ENCODE assay signal across 22 cellular contexts in the genomic region with DNA sequence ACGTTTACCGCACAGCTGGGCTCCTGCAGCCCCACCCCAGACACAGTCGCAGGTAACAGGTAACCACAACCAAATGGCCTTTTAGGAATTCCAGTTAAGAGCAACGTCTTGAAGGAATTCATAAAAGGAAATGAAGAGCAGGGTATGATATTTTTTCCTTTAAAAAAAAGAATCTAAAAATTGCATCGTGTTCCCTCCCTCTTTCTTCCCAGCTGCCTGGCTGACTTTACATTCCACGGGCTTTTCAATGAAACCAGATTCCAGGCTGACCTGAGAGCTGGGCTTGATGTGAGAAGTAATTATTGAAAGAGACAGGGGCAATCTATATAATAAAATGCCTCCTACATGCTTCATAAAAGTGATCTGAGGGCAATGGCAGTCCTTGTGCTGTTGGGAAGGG. TPM values are rescaled to one million over a fixed set of nuclear protein-coding genes. Genes with fewer than 3 reads are reported as not detected.
DNase-seq lines count a peak whose midpoint lies in the region; ATAC-seq, FAIRE-seq and TF ChIP-seq lines count a peak whose summit lies in the region.
"Had no signal": no experiment of that assay in that cellular context is flagged by ENCODE, and none has a peak within 500 bp of the region (broad histone marks: within the 10 kb centered on the region; RNA-seq: fewer than 3 reads in every experiment).

No MANE protein-coding gene starts in this region.

- TF ChIP-seq EP300 in H1 (IDR thresholded peaks at IDR 0.05; ENCODE audit: borderline replicate concordance in 1 of 2, low read depth in 2 of 2, low read length in 2 of 2) = no peak

- H3K4me2 ChIP-seq in H1 (ENCODE audit: insufficient read depth in 1 of 2, low read depth in 2 of 2, low read length in 2 of 2) = no peak overlapping the region
- H3K4me2 ChIP-seq in neuronal stem cell (ENCODE audit: insufficient read depth, low read length, poor library complexity, severe bottlenecking) = no peak overlapping the region

- no peak overlapping the region for H2BK120ac ChIP-seq in H1 (replicated peaks; ENCODE audit: low read depth, low read length)
- H2BK120ac ChIP-seq in neuronal stem cell (ENCODE audit: low read depth, low read length) = no peak overlapping the region

- H2BK12ac ChIP-seq in H1 (ENCODE audit: low read depth, low read length) = no peak overlapping the region
- no peak overlapping the region for H2BK12ac ChIP-seq in neuronal stem cell (ENCODE audit: low read length)

- 76% methylated on average over 6 of the region's 6 CpGs; no CpG with 5 or more reads in 1 of the 2 experiments for WGBS in H1 (ENCODE audit: extremely low coverage in 1 of 2, insufficient coverage in 1 of 2, insufficient read length in 1 of 2, insufficient replicate concordance in 2 of 2, low coverage in 1 of 2, low lambda C conversion rate in 2 of 2, missing lambda C conversion rate in 1 of 2), 2 experiments
- no CpG with 5 or more reads among the region's 6 CpGs for WGBS in neuronal stem cell (ENCODE audit: extremely low coverage in 2 of 2, insufficient read length in 2 of 2, insufficient replicate concordance in 1 of 2), 2 donors

- peak; percentile 27 for DNase-seq in EH (ENCODE audit: low read depth)
- DNase-seq in H1 (ENCODE audit: low read depth in 1 of 2, low spot score in 2 of 2) = no peak
- no peak for DNase-seq in neuronal stem cell (ENCODE audit: low spot score)
- DNase-seq in SHP77 treated with DMSO at 0.1 percent for 48 hours (lab: John Stamatoyannopoulos, UW) = no peak
- no peak for DNase-seq in UCSD-AML1 (lab: John Stamatoyannopoulos, UW; ENCODE audit: unreplicated experiment)
- no peak for DNase-seq in CD14-positive monocyte (ENCODE audit: low spot score)
- DNase-seq: AML-193; C1 segment of cervical spinal cord; CD8-positive, alpha-beta memory T cell; GF-D8; Karpas-422; MV-4-11; NCI-H1105 treated with DMSO at 0.1 percent for 48 hours; NCI-H1694; NCI-H774; NK-92 treated with Interleukin-12 subunit alpha and Interleukin-12 subunit beta, amount 100 ng/mL, for 24 hours had no signal

- H2BK5ac ChIP-seq in H1 (ENCODE audit: low read depth, low read length) (no peak overlapping the region), neuronal stem cell (ENCODE audit: low read length) (no peak overlapping the region)

- H3K4me3 ChIP-seq in HEK293 (ENCODE audit: low read depth, low read length) (no peak overlapping the region), H1 (ENCODE audit: extremely low read depth in 1 of 4, insufficient read depth in 2 of 4, low read depth in 3 of 4, low read length in 4 of 4) (no peak overlapping the region), neuronal stem cell (ENCODE audit: low read length in 2 of 2) (no peak overlapping the region)
- H3K4me3 ChIP-seq: SJCRH30 had no signal

- no peak overlapping the region for H3K56ac ChIP-seq in H1 (replicated peaks; ENCODE audit: insufficient read length, low read depth, low read length)

- H2BK15ac ChIP-seq in H1 (ENCODE audit: low read length) = no peak overlapping the region
- no peak overlapping the region for H2BK15ac ChIP-seq in neuronal stem cell (ENCODE audit: low read length)

- H3K27me3 ChIP-seq in H1 (replicated peaks in 1 of 4; ENCODE audit: control insufficient read depth in 3 of 4, extremely low read depth in 1 of 4, insufficient read depth in 3 of 4, low read length in 3 of 4) = no peaks in the 10 kb centered on the region; a peak in 1 of 7 replicates
- H3K27me3 ChIP-seq in neuronal stem cell (ENCODE audit: control insufficient read depth in 3 of 3, insufficient read depth in 3 of 3, low read depth in 1 of 3, low read length in 3 of 3) = peaks cover 0 to 60% (median 0%) of the 10 kb centered on the region in 3 experiments

- H3K79me1 ChIP-seq in H1 (ENCODE audit: low read depth, low read length) (no peaks in the 10 kb centered on the region), neuronal stem cell (ENCODE audit: low read depth, low read length) (no peaks in the 10 kb centered on the region)

- no peaks in the 10 kb centered on the region for H3K79me2 ChIP-seq in H1 (ENCODE audit: control insufficient read depth in 1 of 2, insufficient read depth in 2 of 2, low read length in 2 of 2)

- no peaks in the 10 kb centered on the region for H3K36me3 Mint-ChIP-seq in CD14-positive monocyte

- H3K23ac ChIP-seq in H1 (ENCODE audit: insufficient read length) = no peak overlapping the region
- H3K23ac ChIP-seq in neuronal stem cell (ENCODE audit: low read depth, low read length, poor library complexity) = no peak overlapping the region

- H4K5ac ChIP-seq in H1 (ENCODE audit: insufficient read length, low read depth, low read length) = peak overlapping the region; percentile 46

- H2BK20ac ChIP-seq in H1 (ENCODE audit: low read length) = no peak overlapping the region

- H3K27ac Mint-ChIP-seq in CD14-positive monocyte = peak overlapping the region in 1 of 7 donors; percentile 70
- H3K27ac Mint-ChIP-seq: CD8-positive, alpha-beta memory T cell; HFFc6 had no signal

- H3K27me3 Mint-ChIP-seq in CD14-positive monocyte (ENCODE audit: low read depth in 3 of 3) = peaks cover 15 to 26% (median 15%) of the 10 kb centered on the region in 3 donors

- peaks cover 0 to 3% (median 0%) of the 10 kb centered on the region in 7 donors for H3K9me3 Mint-ChIP-seq in CD14-positive monocyte
- H3K9me3 Mint-ChIP-seq: HFFc6 had no signal

- no peak overlapping the region for H3K4me3 Mint-ChIP-seq in CD14-positive monocyte
- H3K4me3 Mint-ChIP-seq: CD8-positive, alpha-beta memory T cell had no signal

- POLR2A ChIA-PET in HEK293 (lab: Yijun Ruan, JAX) (no interaction called here), H1 (lab: Charles Lee; ENCODE audit: partially characterized antibody) (interaction anchor here (0.6 to 1.9 kb wide), 3 partner anchors 10 to 28 kb away, joined by 3 to 4 read pairs (median 3); no protein-coding TSS in a partner anchor)

- TF ChIP-seq CTCF in HEK293 (tag by site-specific recombination; IDR thresholded peaks at IDR 0.05) = no peak
- TF ChIP-seq CTCF in H1 (IDR thresholded peaks at IDR 0.05; ENCODE audit: control extremely low read depth in 1 of 3, insufficient read depth in 1 of 3, low read depth in 1 of 3, low read length in 3 of 3) = no peak
- TF ChIP-seq CTCF in CD14-positive monocyte (IDR thresholded peaks at IDR 0.05) = no peak

- H4K91ac ChIP-seq in H1 (replicated peaks; ENCODE audit: insufficient read length, low read length) (peak overlapping the region; percentile 76), neuronal stem cell (ENCODE audit: low read depth, low read length, poor library complexity) (no peak overlapping the region)

- H3K36me3 ChIP-seq in HEK293 (ENCODE audit: control insufficient read depth in 2 of 2, insufficient read depth in 1 of 2, low read length in 2 of 2) (no peaks in the 10 kb centered on the region), H1 (ENCODE audit: control insufficient read depth in 2 of 4, insufficient read depth in 4 of 4, low read length in 3 of 4) (no peaks in the 10 kb centered on the region), neuronal stem cell (replicated peaks in 1 of 2; ENCODE audit: control insufficient read depth in 2 of 2, insufficient read depth in 2 of 2, low read length in 2 of 2) (no peaks in the 10 kb centered on the region)
- H3K36me3 ChIP-seq: SJCRH30 had no signal

- no peaks in the 10 kb centered on the region for H3K4me1 Mint-ChIP-seq in CD14-positive monocyte
- H3K4me1 Mint-ChIP-seq: CD8-positive, alpha-beta memory T cell had no signal

- ATAC-seq in HG02571 (IDR thresholded peaks at IDR 0.05; ENCODE audit: unreplicated experiment) = no peak
- ATAC-seq: Panc1 had no signal

- H3K27ac ChIP-seq in HEK293 (ENCODE audit: extremely low read depth, low read depth, low read length) (no peak overlapping the region), H1 (ENCODE audit: low read depth, low read length) (no peak overlapping the region), neuronal stem cell (replicated peaks; ENCODE audit: low read length) (no peak overlapping the region)
- H3K27ac ChIP-seq: SJCRH30 had no signal

- no peak for FAIRE-seq in H1 (lab: Jason Lieb, UNC)
- FAIRE-seq: HTR-8/SVneo had no signal

- H2AFZ ChIP-seq in H1 (ENCODE audit: low read length) (0 out of 2 replicates have a peak overlapping the region, but pooled peaks have one; percentile 8), neuronal stem cell (ENCODE audit: low read length) (no peak overlapping the region)

- H3K4ac ChIP-seq in H1 (replicated peaks; ENCODE audit: insufficient read length, low read depth, low read length) (no peak overlapping the region), neuronal stem cell (ENCODE audit: low read length) (no peak overlapping the region)

- 0 out of 2 replicates have a peak overlapping the region, but pooled peaks have one; percentile 38 for H3K18ac ChIP-seq in H1 (ENCODE audit: extremely low read depth, low read length)
- no peak overlapping the region for H3K18ac ChIP-seq in neuronal stem cell (ENCODE audit: low read length)

- TF ChIP-seq RAD21 in H1 (IDR thresholded peaks at IDR 0.05 in 1 of 2, conservative IDR thresholded peaks at IDR 0.05 in 1 of 2; ENCODE audit: low read depth in 2 of 2, low read length in 2 of 2) = no peak

- no peak overlapping the region for H4K8ac ChIP-seq in H1 (ENCODE audit: extremely low read depth, insufficient read depth, low read length)
- H4K8ac ChIP-seq in neuronal stem cell (ENCODE audit: low read depth, low read length) = no peak overlapping the region

- no peaks in the 10 kb centered on the region for H3K4me1 ChIP-seq in HEK293 (ENCODE audit: control insufficient read depth, insufficient read depth, low read length)
- peaks cover 0 to 6% (median 2%) of the 10 kb centered on the region in 4 experiments; a peak in 4 of 7 replicates for H3K4me1 ChIP-seq in H1 (replicated peaks in 1 of 4; ENCODE audit: control insufficient read depth in 3 of 4, insufficient read depth in 4 of 4, low read length in 3 of 4)
- peaks cover 0 to 8% of the 10 kb centered on the region in 2 donors for H3K4me1 ChIP-seq in neuronal stem cell (ENCODE audit: control insufficient read depth in 2 of 2, insufficient read depth in 1 of 2, low read depth in 1 of 2, low read length in 2 of 2)
- H3K4me1 ChIP-seq: SJCRH30 had no signal

- intact Hi-C loops in CD14-positive monocyte (cut with micrococcal nuclease) = no loop called here

- no peaks in the 10 kb centered on the region for H3K23me2 ChIP-seq in H1 (ENCODE audit: low read depth, low read length)

- no peak for TF ChIP-seq POLR2A in H1 (IDR thresholded peaks at IDR 0.05; ENCODE audit: control extremely low read depth in 1 of 2, low read depth in 2 of 2, low read length in 2 of 2)

- H3K14ac ChIP-seq in H1 (ENCODE audit: insufficient read length) = no peak overlapping the region
- no peak overlapping the region for H3K14ac ChIP-seq in neuronal stem cell (ENCODE audit: low read length)

- H3K9ac ChIP-seq in H1 (replicated peaks in 1 of 4; ENCODE audit: extremely low read depth in 1 of 4, low read depth in 3 of 4, low read length in 3 of 4) = no peak overlapping the region
- H3K9ac ChIP-seq in neuronal stem cell (ENCODE audit: low read depth, low read length, poor library complexity) = peak overlapping the region; percentile 53

- CTCF ChIA-PET in HEK293 (lab: Yijun Ruan, JAX) = interaction anchor here (0.6 to 1.2 kb wide), 5 partner anchors 39 to 270 kb away, joined by 3 to 4 read pairs (median 3); no protein-coding TSS in a partner anchor
- CTCF ChIA-PET in H1 (lab: Charles Lee; ENCODE audit: partially characterized antibody) = interaction anchor here (0.8 to 1.0 kb wide), 2 partner anchors 17 to 113 kb away, joined by 3 to 4 read pairs; no protein-coding TSS in a partner anchor

- no peaks in the 10 kb centered on the region for H3K9me3 ChIP-seq in HEK293 (ENCODE audit: control insufficient read depth, insufficient read depth, low read depth, low read length)
- peaks cover 4 to 6% of the 10 kb centered on the region in 2 experiments; a peak in 3 of 4 replicates for H3K9me3 ChIP-seq in H1 (ENCODE audit: insufficient read depth in 2 of 2, low read depth in 1 of 2, low read length in 1 of 2)
- H3K9me3 ChIP-seq in neuronal stem cell (replicated peaks in 1 of 2; ENCODE audit: control insufficient read depth in 2 of 2, insufficient read depth in 1 of 2, low read depth in 1 of 2, low read length in 2 of 2) = peaks cover 0 to 5% of the 10 kb centered on the region in 2 donors
- H3K9me3 ChIP-seq: SJCRH30 had no signal

- H4K20me1 ChIP-seq in H1 (replicated peaks in 1 of 2; ENCODE audit: control insufficient read depth in 1 of 2, insufficient read depth in 2 of 2, low read length in 2 of 2) = no peaks in the 10 kb centered on the region

- no peak overlapping the region for H2AK5ac ChIP-seq in H1 (ENCODE audit: low read depth, low read length)
- H2AK5ac ChIP-seq in neuronal stem cell (ENCODE audit: low read depth, low read length) = peak overlapping the region; percentile 17

RNA-seq across cellular contexts. Expression of gene EIF3D, which starts 57.3 kb away (rescaled TPM):
- 195 and 196 TPM in 2 replicates for total RNA-seq in H1 (2021; fragmentation: NEBNext Ultra II Directional; extraction: Animal tissue kit (Norgen Biotek cat#: 25700))
- polyA plus RNA-seq in H1 (2011; rRNA removed) = 329 and 408 TPM in 2 replicates
- 482 TPM for polyA plus RNA-seq in H1 (2011; cell fraction: cytosol; rRNA removed)
- 437 TPM for polyA plus RNA-seq in H1 (2011; cell fraction: nucleus; rRNA removed)
- 214 to 312 TPM (median 300 TPM) in 4 replicates for polyA plus RNA-seq in H1 (2012, experiment 1 of 2)
- polyA plus RNA-seq in H1 (2012, experiment 2 of 2) = 95.3 TPM
- 142 TPM for polyA plus RNA-seq in H1 (2013, experiment 1 of 2)
- polyA plus RNA-seq in H1 (2013, experiment 2 of 2) = 137 TPM
- 459 and 470 TPM in 2 replicates for polyA minus RNA-seq in H1 (2011; rRNA and poly(A)+ RNA removed)
- polyA minus RNA-seq in H1 (2011; cell fraction: cytosol; rRNA and poly(A)+ RNA removed) = 274 TPM
- polyA minus RNA-seq in H1 (2011; cell fraction: nucleus; rRNA and poly(A)+ RNA removed) = 176 TPM
- polyA plus RNA-seq in neuronal stem cell (2013, experiment 1 of 2) = 145 TPM
- polyA plus RNA-seq in neuronal stem cell (2013, experiment 2 of 2) = 142 TPM
- polyA plus RNA-seq in CD14-positive monocyte = 100 to 1,000 TPM; 102 to 122 TPM
